Comparison of ENCODE assay signal across 10 cellular contexts in the genomic region with DNA sequence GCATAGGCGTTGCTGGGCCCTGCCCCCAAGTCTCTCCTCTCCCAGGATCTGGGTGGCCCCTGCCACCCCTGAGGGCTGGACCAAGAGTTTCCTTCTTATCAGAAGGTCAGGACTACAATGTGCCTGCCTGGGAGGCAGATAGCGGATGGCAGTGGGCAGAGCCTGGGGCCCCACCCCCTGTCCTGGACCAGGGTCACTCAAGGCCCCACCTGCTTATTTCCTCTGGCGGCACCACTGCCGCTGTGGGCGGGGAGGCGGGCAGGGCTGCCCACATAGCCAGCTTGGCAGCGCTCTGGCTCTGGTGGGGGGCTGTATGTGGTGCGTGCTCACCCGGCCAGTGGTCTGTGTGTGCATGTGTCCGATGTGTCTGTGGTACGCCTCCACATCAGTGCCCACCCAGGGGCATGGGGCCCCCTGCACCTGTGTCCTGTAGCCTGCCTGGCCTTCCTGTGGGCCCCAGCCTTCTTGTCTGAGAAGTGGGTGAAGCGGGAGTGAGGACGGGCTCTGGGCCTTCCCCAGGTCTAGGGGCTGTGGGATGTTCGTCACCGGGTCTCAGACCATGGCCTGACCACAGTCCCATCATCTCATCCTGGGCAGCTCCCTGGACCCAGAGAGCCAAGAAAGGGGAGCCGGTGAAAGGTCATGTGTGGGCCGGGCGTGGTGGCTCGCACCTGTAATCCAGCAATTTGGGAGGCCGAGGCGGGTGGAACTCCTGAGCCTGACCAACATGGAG. TPM values are rescaled to one million over a fixed set of nuclear protein-coding genes. Genes with fewer than 3 reads are reported as not detected.
DNase-seq lines count a peak whose midpoint lies in the region; ATAC-seq, FAIRE-seq and TF ChIP-seq lines count a peak whose summit lies in the region.
"Had no signal": no experiment of that assay in that cellular context is flagged by ENCODE, and none has a peak within 500 bp of the region (broad histone marks: within the 10 kb centered on the region; RNA-seq: fewer than 3 reads in every experiment).

No MANE protein-coding gene starts in this region.

- peak overlapping the region; percentile 36 for H3K4me3 ChIP-seq in NB4 (ENCODE audit: low read depth, low read length)
- H3K4me3 ChIP-seq in ovary: no peak overlapping the region
- H3K4me3 ChIP-seq in OCI-LY7 (ENCODE audit: low read depth, low read length, poor library complexity, severe bottlenecking): no peak overlapping the region

- WGBS in ovary, 3 donors: 79 to 83% (median 83%) methylated on average over 21 of the region's 21 CpGs

- peaks cover 20% of the 10 kb centered on the region for H3K4me1 ChIP-seq in ovary (ENCODE audit: insufficient read depth)
- peaks cover 8% of the 10 kb centered on the region for H3K4me1 ChIP-seq in OCI-LY7 (ENCODE audit: insufficient read depth, low read length, poor library complexity, severe bottlenecking)

- peak overlapping the region; percentile 68 for H3K27ac Mint-ChIP-seq in endothelial cell (ENCODE audit: unreplicated experiment)
- H3K27ac Mint-ChIP-seq: H9 had no signal

- intact Hi-C loops in ovary (cut with DNase I) (no loop called here), OCI-LY7 (cut with micrococcal nuclease; ENCODE audit: unreplicated experiment) (loop anchor here (10.0 kb wide), 1 partner anchor 215 kb away; no protein-coding TSS in a partner anchor)

- H3K4me2 ChIP-seq in OCI-LY7 (ENCODE audit: low read length): no peak overlapping the region

- FAIRE-seq in D721Med (lab: Jason Lieb, UNC): no peak

- peak; percentile 26 for DNase-seq in CD1c-positive myeloid dendritic cell (ENCODE audit: extremely low spot score)
- DNase-seq in NB4 (ENCODE audit: low read depth): peak; percentile 33
- DNase-seq in endothelial cell (ENCODE audit: low spot score): no peak
- DNase-seq in ovary: peak in 3 of 5 donors; percentile 35 to 47 (median 41)
- DNase-seq in D721Med (ENCODE audit: insufficient read length, low spot score): no peak
- DNase-seq in OCI-LY7 (ENCODE audit: low spot score): no peak
- DNase-seq in activated CD4-positive, CD25-positive, alpha-beta regulatory T cell (lab: John Stamatoyannopoulos, UW): no peak
- DNase-seq: H9 had no signal

- H3K36me3 ChIP-seq in ovary (no peaks in the 10 kb centered on the region), OCI-LY7 (ENCODE audit: insufficient read depth, low read length) (peaks cover 4% of the 10 kb centered on the region; the same call in 1 of the 2 replicates)

- ATAC-seq in HG03521 (IDR thresholded peaks at IDR 0.05; ENCODE audit: unreplicated experiment): no peak

- H3K79me2 ChIP-seq in OCI-LY7 (ENCODE audit: insufficient read depth, low read depth, low read length): no peaks in the 10 kb centered on the region

- POLR2A ChIA-PET in OCI-LY7 (lab: Charles Lee): no interaction called here

- H3K27me3 Mint-ChIP-seq in endothelial cell (ENCODE audit: unreplicated experiment): peaks cover 35% of the 10 kb centered on the region

- H3K27ac ChIP-seq in ovary: peak overlapping the region; percentile 16 to 19
- H3K27ac ChIP-seq in OCI-LY7 (ENCODE audit: low read depth, low read length, poor library complexity, severe bottlenecking): no peak overlapping the region

- H3K27me3 ChIP-seq in ovary: no peaks in the 10 kb centered on the region

- no peak for TF ChIP-seq POLR2A in NB4 (IDR thresholded peaks at IDR 0.05; ENCODE audit: extremely low read depth, insufficient read length)
- no peak for TF ChIP-seq POLR2A in ovary (IDR thresholded peaks at IDR 0.05)

- H3K9me3 Mint-ChIP-seq in endothelial cell (ENCODE audit: unreplicated experiment): no peaks in the 10 kb centered on the region

- H3K9me3 ChIP-seq in ovary (no peaks in the 10 kb centered on the region), OCI-LY7 (ENCODE audit: low read length) (no peaks in the 10 kb centered on the region)

- H4K20me1 ChIP-seq in OCI-LY7 (ENCODE audit: insufficient read depth, low read length): no peaks in the 10 kb centered on the region

- no peak for TF ChIP-seq EP300 in ovary (IDR thresholded peaks at IDR 0.05)

- H3K4me3 Mint-ChIP-seq in endothelial cell (ENCODE audit: unreplicated experiment): peak overlapping the region; percentile 12
- H3K4me3 Mint-ChIP-seq: H9 had no signal

- CTCF ChIA-PET in OCI-LY7 (lab: Charles Lee; ENCODE audit: unreplicated experiment): no interaction called here

- H3K4me1 Mint-ChIP-seq in endothelial cell (ENCODE audit: unreplicated experiment): peaks cover 36% of the 10 kb centered on the region

- H3K9me2 ChIP-seq in OCI-LY7 (ENCODE audit: insufficient read depth, low read length): no peaks in the 10 kb centered on the region

- H2AFZ ChIP-seq in OCI-LY7 (ENCODE audit: low read length): no peak overlapping the region

- TF ChIP-seq CTCF in NB4 (IDR thresholded peaks at IDR 0.05; ENCODE audit: low read depth, low read length) (no peak), endothelial cell (IDR thresholded peaks at IDR 0.05; ENCODE audit: unreplicated experiment) (no peak), ovary (IDR thresholded peaks at IDR 0.05) (no peak), D721Med (IDR thresholded peaks at IDR 0.05; ENCODE audit: insufficient read depth, missing control alignments) (no peak), OCI-LY7 (conservative IDR thresholded peaks at IDR 0.05; ENCODE audit: low read length) (no peak)

- BruUV-seq in OCI-LY7 (replicated peaks; lab: Mats Ljungman, UMichigan): no TSS peak

- peaks cover 25% of the 10 kb centered on the region for H3K36me3 Mint-ChIP-seq in endothelial cell (ENCODE audit: low read depth, unreplicated experiment)

RNA-seq across cellular contexts. Expression of a gene that starts 3.0 kb away (rescaled TPM):
- 33.6 TPM for total RNA-seq in endothelial cell (ENCODE audit: unreplicated experiment)
- 10 to 100 TPM in 4 of 7 donors, 1 to 10 TPM in 3; 6.2 to 21.0 (median 12.5) TPM for total RNA-seq in ovary
- 1 to 10 TPM; 2.1 to 9.8 TPM for polyA plus RNA-seq in ovary
- not detected in 2 replicates for total RNA-seq in OCI-LY7 (2014; rRNA removed; shearing (Covaris generic))
- total RNA-seq in OCI-LY7 (2022): not detected in 2 replicates

RNA-seq across cellular contexts. Expression of a gene that starts 6.0 kb away (rescaled TPM):
- total RNA-seq in endothelial cell (ENCODE audit: unreplicated experiment) (30.1 TPM), ovary (under 1 TPM in 4 of 7 donors, not detected in 3; 0.22 to 0.53 (median 0.41) TPM), OCI-LY7 (2022) (23.3 and 23.7 TPM in 2 replicates)
- polyA plus RNA-seq in ovary: under 1 TPM; 0.30 to 0.45 TPM
- 2.7 and 5.2 TPM in 2 replicates for total RNA-seq in OCI-LY7 (2014; rRNA removed; shearing (Covaris generic))
- total RNA-seq: SK-MEL-5 had no signal

RNA-seq across cellular contexts. Expression of a gene that starts 41.4 kb away (rescaled TPM):
- total RNA-seq in endothelial cell (ENCODE audit: unreplicated experiment) (307 TPM), ovary (100 to 1,000 TPM; 127 to 191 (median 170) TPM), OCI-LY7 (2022) (333 and 375 TPM in 2 replicates)
- polyA plus RNA-seq in ovary: 100 to 1,000 TPM; 136 to 175 TPM
- 270 and 311 TPM in 2 replicates for total RNA-seq in OCI-LY7 (2014; rRNA removed; shearing (Covaris generic))

RNA-seq across cellular contexts. Expression of a gene that starts 41.7 kb away (rescaled TPM):
- total RNA-seq in endothelial cell (ENCODE audit: unreplicated experiment): 56.5 TPM
- total RNA-seq in ovary: 10 to 100 TPM; 16.9 to 26.8 (median 19.4) TPM
- 10 to 100 TPM in 1 of 2 donors, 1 to 10 TPM in 1; 4.2 to 22.5 TPM for polyA plus RNA-seq in ovary
- total RNA-seq in OCI-LY7 (2014; rRNA removed; shearing (Covaris generic)): 37.9 and 44.5 TPM in 2 replicates
- total RNA-seq in OCI-LY7 (2022): 38.6 and 39.2 TPM in 2 replicates

Comparison
In these comparisons a context has a peak if more than half of its experiments do, and no peak if none do; other contexts are left out.
1. DNase-seq: peak in CD1c-positive myeloid dendritic cell (single experiment), NB4 (single experiment) and ovary (3 of 5); none in endothelial cell (single experiment), D721Med (single experiment), OCI-LY7 (single experiment) and activated CD4-positive, CD25-positive, alpha-beta regulatory T cell (0 of 4).
2. RNA of a gene that starts 3.0 kb away (total RNA-seq): 33.6 TPM in endothelial cell (single experiment) and 6.2 to 21.0 TPM in ovary; not detected in OCI-LY7; every median in the first group is over 4 times any median in the second.